26 cellular contexts compared by ENCODE assay signal in the genomic region with DNA sequence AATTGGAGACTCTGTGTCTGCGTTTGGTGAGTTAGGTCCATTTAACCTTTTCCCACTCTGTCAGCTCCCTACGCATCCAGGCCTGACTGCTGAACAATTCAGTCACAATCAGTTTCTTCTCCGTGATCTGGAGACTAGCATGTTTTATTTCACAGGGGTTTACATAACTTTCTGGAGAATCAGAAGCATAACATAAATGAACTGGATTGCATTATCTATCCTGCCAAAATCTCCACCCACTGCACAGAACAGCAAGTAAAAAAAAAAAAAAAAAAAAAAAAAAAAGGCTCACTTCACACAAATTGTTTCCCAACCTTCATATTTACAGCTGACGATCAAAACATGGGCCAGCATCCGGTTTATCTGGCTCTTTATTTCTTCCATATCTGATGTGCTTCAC. TPM values are rescaled to one million over a fixed set of nuclear protein-coding genes. Genes with fewer than 3 reads are reported as not detected.
DNase-seq lines count a peak whose midpoint lies in the region; ATAC-seq and TF ChIP-seq lines count a peak whose summit lies in the region.
"Had no signal": no experiment of that assay in that cellular context is flagged by ENCODE, and none has a peak within 500 bp of the region (broad histone marks: within the 10 kb centered on the region; RNA-seq: fewer than 3 reads in every experiment).

No MANE protein-coding gene starts in this region.

- no peak overlapping the region for H3K4me3 Mint-ChIP-seq in nephron progenitor cell
- no peak overlapping the region for H3K4me3 Mint-ChIP-seq in endothelial cell (ENCODE audit: unreplicated experiment)
- H3K4me3 Mint-ChIP-seq: activated CD4-positive, alpha-beta T cell treated with anti-CD3 and anti-CD28 coated beads for 36 hours; IgD-negative memory B cell; natural killer cell; stimulated activated naive CD8-positive, alpha-beta T cell treated with anti-CD3 and anti-CD28 coated beads, Interleukin-15, Interleukin-2, amounts not matched to agents 100 ng/mL and 50 ng/mL, for 24 hours had no signal

- H3K36me3 Mint-ChIP-seq in nephron progenitor cell (ENCODE audit: low read depth) (no peaks in the 10 kb centered on the region), endothelial cell (ENCODE audit: low read depth, unreplicated experiment) (no peaks in the 10 kb centered on the region)
- H3K36me3 Mint-ChIP-seq: IgD-negative memory B cell, natural killer cell had no signal

- no peaks in the 10 kb centered on the region for H3K9me3 Mint-ChIP-seq in nephron progenitor cell
- H3K9me3 Mint-ChIP-seq in endothelial cell (ENCODE audit: unreplicated experiment) = no peaks in the 10 kb centered on the region
- H3K9me3 Mint-ChIP-seq: IgD-negative memory B cell; natural killer cell; stimulated activated naive CD8-positive, alpha-beta T cell treated with anti-CD3 and anti-CD28 coated beads, Interleukin-15, Interleukin-2, amounts not matched to agents 100 ng/mL and 50 ng/mL, for 24 hours had no signal

- H3K27me3 ChIP-seq in spleen (replicated peaks in 1 of 7) = peaks cover 0 to 74% (median 13%) of the 10 kb centered on the region in 7 donors
- H3K27me3 ChIP-seq: BE2C, gastrocnemius medialis, ovary, SJSA1 had no signal

- DNase-seq in AG20443 (ENCODE audit: low spot score) = peak; percentile 38
- DNase-seq in amniotic epithelial cell (ENCODE audit: low read depth) = peak; percentile 69
- DNase-seq in fibroblast of the aortic adventitia (ENCODE audit: low read depth) = peak; percentile 85
- DNase-seq in spleen = peak; percentile 6
- DNase-seq in nephron progenitor cell = no peak
- DNase-seq in endothelial cell (ENCODE audit: low spot score) = no peak
- DNase-seq: activated CD4-positive, alpha-beta T cell treated with anti-CD3 and anti-CD28 coated beads for 36 hours; activated CD8-positive, alpha-beta memory T cell treated with anti-CD3 and anti-CD28 coated beads for 24 hours; activated naive CD4-positive, alpha-beta T cell; activated T-cell treated with anti-CD3 and anti-CD28 coated beads, Interleukin-2, amount 50 U/mL, for 1 hour; BE2C; dermis blood vessel endothelial cell; DMS79; gastrocnemius medialis; H7; natural killer cell; NCI-H1105; NCI-H1930; NCI-H526 treated with DMSO at 0.1 percent for 48 hours; ovary had no signal

- H3K4me1 ChIP-seq in spleen = peaks cover 0 to 6% (median 3%) of the 10 kb centered on the region in 6 donors
- H3K4me1 ChIP-seq: BE2C had no signal

- no peak overlapping the region for H3K27ac Mint-ChIP-seq in nephron progenitor cell
- H3K27ac Mint-ChIP-seq in endothelial cell (ENCODE audit: unreplicated experiment) = no peak overlapping the region
- H3K27ac Mint-ChIP-seq: activated CD4-positive, alpha-beta T cell treated with anti-CD3 and anti-CD28 coated beads for 36 hours; natural killer cell; stimulated activated naive CD8-positive, alpha-beta T cell treated with anti-CD3 and anti-CD28 coated beads, Interleukin-15, Interleukin-2, amounts not matched to agents 100 ng/mL and 50 ng/mL, for 24 hours had no signal

- H3K4me3 ChIP-seq in fibroblast of the aortic adventitia (ENCODE audit: low read depth, low read length) (no peak overlapping the region), spleen (no peak overlapping the region)
- H3K4me3 ChIP-seq: gastrocnemius medialis, ovary, SJSA1, tibial nerve had no signal

- intact Hi-C loops in spleen (cut with DNase I; ENCODE audit: low total_unique reads) = loop anchor here (5.0 to 10.0 kb wide), 2 partner anchors 572 to 1049 kb away; no protein-coding TSS in a partner anchor

- H3K9me3 ChIP-seq in spleen = no peaks in the 10 kb centered on the region
- H3K9me3 ChIP-seq: BE2C, gastrocnemius medialis, ovary, SJSA1 had no signal

- TF ChIP-seq CTCF in fibroblast of the aortic adventitia (IDR thresholded peaks at IDR 0.05; ENCODE audit: insufficient read depth, low read length) = no peak
- no peak for TF ChIP-seq CTCF in spleen (IDR thresholded peaks at IDR 0.05 in 8 of 11, conservative IDR thresholded peaks at IDR 0.05 in 3 of 11)
- no peak for TF ChIP-seq CTCF in nephron progenitor cell (IDR thresholded peaks at IDR 0.05)
- TF ChIP-seq CTCF in endothelial cell (IDR thresholded peaks at IDR 0.05; ENCODE audit: unreplicated experiment) = no peak

- no peak overlapping the region for H3K27ac ChIP-seq in spleen
- H3K27ac ChIP-seq: gastrocnemius medialis, ovary, SJSA1, tibial nerve had no signal

- no peak for ATAC-seq in HG03095 (IDR thresholded peaks at IDR 0.05; ENCODE audit: unreplicated experiment)
- no peak for ATAC-seq in HG03469 (IDR thresholded peaks at IDR 0.05; ENCODE audit: unreplicated experiment)
- ATAC-seq: activated CD4-positive, alpha-beta T cell treated with anti-CD3 and anti-CD28 coated beads for 36 hours; gastrocnemius medialis; natural killer cell had no signal

- H3K27me3 Mint-ChIP-seq in nephron progenitor cell (ENCODE audit: low read depth, poor library complexity) = peaks cover 82% of the 10 kb centered on the region
- peaks cover 12% of the 10 kb centered on the region for H3K27me3 Mint-ChIP-seq in endothelial cell (ENCODE audit: unreplicated experiment)

- WGBS in spleen, 5 donors = 69 to 80% (median 72%) methylated on average over 5 of the region's 5 CpGs

- H3K36me3 ChIP-seq in spleen = no peaks in the 10 kb centered on the region
- H3K36me3 ChIP-seq: BE2C, gastrocnemius medialis, ovary, SJSA1, tibial nerve had no signal

- no peak for TF ChIP-seq POLR2A in spleen (IDR thresholded peaks at IDR 0.05)

- H3K4me1 Mint-ChIP-seq in nephron progenitor cell (no peaks in the 10 kb centered on the region), endothelial cell (ENCODE audit: unreplicated experiment) (peaks cover 1% of the 10 kb centered on the region)
- H3K4me1 Mint-ChIP-seq: natural killer cell had no signal

RNA-seq across cellular contexts. Expression of a gene that starts 51.4 kb away (rescaled TPM):
- total RNA-seq in fibroblast of the aortic adventitia (ENCODE audit: low replicate concordance) (1.9 and 5.3 TPM in 2 replicates), spleen (10 to 100 TPM in 1 of 7 donors, 1 to 10 TPM in 5, under 1 TPM in 1; 0.51 to 10.6 (median 1.7) TPM), endothelial cell (ENCODE audit: unreplicated experiment) (1.2 TPM)
- under 1 TPM; 0.22 to 0.32 (median 0.23) TPM for polyA plus RNA-seq in spleen
- total RNA-seq: activated CD4-positive, alpha-beta T cell treated with anti-CD3 and anti-CD28 coated beads for 36 hours; natural killer cell had no signal
- polyA plus RNA-seq: IgD-negative memory B cell had no signal

Comparison
In these comparisons a context has a peak if more than half of its experiments do, and no peak if none do; other contexts are left out.
1. DNase-seq: peak in AG20443 (single experiment), amniotic epithelial cell (single experiment), fibroblast of the aortic adventitia (single experiment) and spleen (single experiment); none in nephron progenitor cell (single experiment) and endothelial cell (single experiment).